18 cellular contexts compared by ENCODE assay signal in genomic region chr20:51077601-51078000, GRCh38. TPM values are rescaled to one million over a fixed set of nuclear protein-coding genes. Genes with fewer than 3 reads are reported as not detected.
"Had no signal": no experiment of that assay in that cellular context is flagged by ENCODE, and none has a peak within 500 bp of the region (broad histone marks: within the 10 kb centered on the region; RNA-seq: fewer than 3 reads in every experiment).

No MANE protein-coding gene starts in this region.

- H3K4me1 Mint-ChIP-seq: activated naive CD4-positive, alpha-beta T cell treated with anti-CD3 and anti-CD28 coated beads, Interleukin-2, amount 50 U/mL, for 24 hours had no signal

- H3K4me3 Mint-ChIP-seq: activated naive CD4-positive, alpha-beta T cell treated with anti-CD3 and anti-CD28 coated beads, Interleukin-2, amount 50 U/mL, for 24 hours; dendritic cell treated with granulocyte-macrophage colony-stimulating factor and Interleukin-4, amounts not matched to agents 40 ng/mL and 50 ng/mL, for 4 days; effector memory CD8-positive, alpha-beta T cell; naive thymus-derived CD8-positive, alpha-beta T cell; stimulated activated naive B cell treated with anti-CD40 and anti-IgM and Interleukin-4, amounts not matched to agents 10 μg/mL and 1 μg/mL and 100 μg/mL, for 72 hours had no signal

- H3K36me3 Mint-ChIP-seq: activated naive CD4-positive, alpha-beta T cell treated with anti-CD3 and anti-CD28 coated beads, Interleukin-2, amount 50 U/mL, for 24 hours; stimulated activated naive B cell treated with anti-CD40 and anti-IgM and Interleukin-4, amounts not matched to agents 10 μg/mL and 1 μg/mL and 100 μg/mL, for 72 hours had no signal

- DNase-seq: activated CD4-positive, alpha-beta T cell treated with anti-CD3 and anti-CD28 coated beads, Interleukin-2, amount 50 U/mL, for 4 hours; activated CD4-positive, CD25-positive, alpha-beta regulatory T cell treated with anti-CD3 and anti-CD28 coated beads, Interleukin-2, amount 50 U/mL, for 72 hours; activated gamma-delta T cell; cerebellar nuclear complex; effector memory CD8-positive, alpha-beta T cell; foreskin fibroblast; left cardiac atrium; naive thymus-derived CD8-positive, alpha-beta T cell; sigmoid colon; stimulated activated naive B cell treated with anti-CD40 and anti-IgM and Interleukin-4, amounts not matched to agents 10 μg/mL and 1 μg/mL and 100 μg/mL, for 72 hours; substantia nigra; tibial artery had no signal

- H3K27ac Mint-ChIP-seq: activated naive CD4-positive, alpha-beta T cell treated with anti-CD3 and anti-CD28 coated beads, Interleukin-2, amount 50 U/mL, for 24 hours; dendritic cell treated with granulocyte-macrophage colony-stimulating factor and Interleukin-4, amounts not matched to agents 40 ng/mL and 50 ng/mL, for 4 days; effector memory CD8-positive, alpha-beta T cell; stimulated activated naive B cell treated with anti-CD40 and anti-IgM and Interleukin-4, amounts not matched to agents 10 μg/mL and 1 μg/mL and 100 μg/mL, for 72 hours had no signal

- H3K27ac ChIP-seq: ascending aorta, epithelial cell of prostate, hepatocyte, sigmoid colon, tibial artery had no signal

- H3K9me3 Mint-ChIP-seq: activated naive CD4-positive, alpha-beta T cell treated with anti-CD3 and anti-CD28 coated beads, Interleukin-2, amount 50 U/mL, for 24 hours; dendritic cell treated with granulocyte-macrophage colony-stimulating factor and Interleukin-4, amounts not matched to agents 40 ng/mL and 50 ng/mL, for 4 days had no signal

- H2AFZ ChIP-seq: hepatocyte had no signal

- H3K27me3 ChIP-seq: ascending aorta had no signal

- H3K9me3 ChIP-seq: ascending aorta had no signal

- FAIRE-seq: bronchial epithelial cell had no signal

- H3K36me3 ChIP-seq: ascending aorta, sigmoid colon, tibial artery had no signal

- ATAC-seq: effector memory CD8-positive, alpha-beta T cell; left cardiac atrium; naive thymus-derived CD8-positive, alpha-beta T cell had no signal

- H3K4me3 ChIP-seq: ascending aorta, hepatocyte, sigmoid colon, tibial artery had no signal

- H3K4me2 ChIP-seq: hepatocyte had no signal

- H3K4me1 ChIP-seq: ascending aorta, sigmoid colon, tibial artery had no signal

- H3K79me2 ChIP-seq: hepatocyte had no signal

RNA-seq across cellular contexts. Expression of gene KCNG1, which starts 54.7 kb away (rescaled TPM):
- polyA plus RNA-seq: naive thymus-derived CD8-positive, alpha-beta T cell had no signal
